ENCODE assay signal across 7 cellular contexts in genomic region chr12:69879007-69879960, GRCh38. TPM values are rescaled to one million over a fixed set of nuclear protein-coding genes. Genes with fewer than 3 reads are reported as not detected.
DNase-seq lines count a peak whose midpoint lies in the region; ATAC-seq, FAIRE-seq and TF ChIP-seq lines count a peak whose summit lies in the region.

No MANE protein-coding gene starts in this region.

- TF ChIP-seq POLR2A in GM12891 (IDR thresholded peaks at IDR 0.05; ENCODE audit: low read depth, low read length) (no peak), adrenal gland (IDR thresholded peaks at IDR 0.05) (no peak), gastrocnemius medialis (IDR thresholded peaks at IDR 0.05) (no peak)

- TF ChIP-seq CTCF in adrenal gland (IDR thresholded peaks at IDR 0.05) (peak; percentile 68 to 91 (median 86)), gastrocnemius medialis (IDR thresholded peaks at IDR 0.05 in 4 of 5, conservative IDR thresholded peaks at IDR 0.05 in 1 of 5) (peak; percentile 59 to 88 (median 80))

- peak; percentile 90 for FAIRE-seq in GM12891 (lab: Jason Lieb, UNC)

- ATAC-seq in HG02623 (IDR thresholded peaks at IDR 0.05; ENCODE audit: unreplicated experiment) (peak; percentile 96), gastrocnemius medialis (peak; percentile 87 to 88)

- H3K27ac ChIP-seq in adrenal gland (no peak overlapping the region), gastrocnemius medialis (no peak overlapping the region)

- no peaks in the 10 kb centered on the region for H3K36me3 ChIP-seq in adrenal gland (replicated peaks in 1 of 2)
- H3K36me3 ChIP-seq in gastrocnemius medialis, result no peaks in the 10 kb centered on the region

- H3K4me3 ChIP-seq in adrenal gland (peak overlapping the region in 1 of 4 donors; percentile 27), gastrocnemius medialis (peak overlapping the region in 3 of 4 donors; percentile 24 to 48 (median 29))

- whole genome bisulfite sequencing in adrenal gland, 4 donors, result 23 to 34% (median 31%) methylated on average over 17 to 23 of the region's 23 CpGs

- intact Hi-C loops in adrenal gland (cut with DNase I), result loop anchor here in 1 of 2 donors (5.0 kb wide), 2 partner anchors 97 to 843 kb away; no protein-coding TSS in a partner anchor
- intact Hi-C loops in gastrocnemius medialis (cut with DNase I; ENCODE audit: low total_unique reads), result loop anchor here (1.0 kb wide), 1 partner anchor 698 kb away; no protein-coding TSS in a partner anchor

- in situ Hi-C loops in gastrocnemius medialis (cut with MboI; ENCODE audit: low sequenced_read_pairs in 4 of 4), result loop anchor here in 3 of 4 donors (25.0 kb wide), 1 partner anchor 858 kb away; no protein-coding TSS in a partner anchor

- peak; percentile 48 for DNase-seq in GM12891 (ENCODE audit: insufficient read length, low spot score)
- DNase-seq in NCI-H1092 treated with DMSO at 0.1 percent for 48 hours (lab: John Stamatoyannopoulos, UW), result peak; percentile 61
- peak; percentile 28 to 45 for DNase-seq in SW 1271 (lab: John Stamatoyannopoulos, UW)
- DNase-seq in adrenal gland, result peak; percentile 60 to 92 (median 82)
- DNase-seq in hepatic stellate cell (ENCODE audit: low spot score), result peak; percentile 67
- peak; percentile 34 to 42 for DNase-seq in gastrocnemius medialis

- H3K9me3 ChIP-seq in adrenal gland (replicated peaks in 1 of 3) (no peaks in the 10 kb centered on the region), gastrocnemius medialis (no peaks in the 10 kb centered on the region)

- H3K4me1 ChIP-seq in adrenal gland (replicated peaks in 1 of 2) (peaks cover 2 to 9% of the 10 kb centered on the region in 2 donors), gastrocnemius medialis (peaks cover 0 to 4% of the 10 kb centered on the region in 2 donors)

- H3K27me3 ChIP-seq in adrenal gland (no peaks in the 10 kb centered on the region), gastrocnemius medialis (no peaks in the 10 kb centered on the region)

TF ChIP-seq in GM12891, 5 proteins besides CTCF, POLR2A, EP300 and RAD21:
- TF ChIP-seq SPI1 (IDR thresholded peaks at IDR 0.05; ENCODE audit: low read depth, low read length) (no peak), TAF1 (IDR thresholded peaks at IDR 0.05; ENCODE audit: low read depth, low read length) (no peak), PAX5 (IDR thresholded peaks at IDR 0.05; ENCODE audit: insufficient read depth, low read length, severe bottlenecking) (no peak), POU2F2 (IDR thresholded peaks at IDR 0.05; ENCODE audit: low read depth, low read length) (no peak), POLR2AphosphoS5 (IDR thresholded peaks at IDR 0.05; ENCODE audit: low read depth, low read length) (no peak)

RNA-seq across cellular contexts. Expression of gene MYRFL, which starts 54.3 kb away (rescaled TPM):
- polyA plus RNA-seq in GM12891 (2012; ENCODE audit: low read depth, missing spikeins), result 0.37 TPM
- total RNA-seq in adrenal gland, result under 1 TPM; 0.07 to 0.42 (median 0.27) TPM
- under 1 TPM; 0.27 to 0.97 (median 0.91) TPM for polyA plus RNA-seq in adrenal gland
- total RNA-seq in gastrocnemius medialis, result 1 to 10 TPM in 1 of 4 donors, not detected in 3; 1.1 TPM
